Comparison of ENCODE assay signal across 8 cellular contexts in the genomic region with DNA sequence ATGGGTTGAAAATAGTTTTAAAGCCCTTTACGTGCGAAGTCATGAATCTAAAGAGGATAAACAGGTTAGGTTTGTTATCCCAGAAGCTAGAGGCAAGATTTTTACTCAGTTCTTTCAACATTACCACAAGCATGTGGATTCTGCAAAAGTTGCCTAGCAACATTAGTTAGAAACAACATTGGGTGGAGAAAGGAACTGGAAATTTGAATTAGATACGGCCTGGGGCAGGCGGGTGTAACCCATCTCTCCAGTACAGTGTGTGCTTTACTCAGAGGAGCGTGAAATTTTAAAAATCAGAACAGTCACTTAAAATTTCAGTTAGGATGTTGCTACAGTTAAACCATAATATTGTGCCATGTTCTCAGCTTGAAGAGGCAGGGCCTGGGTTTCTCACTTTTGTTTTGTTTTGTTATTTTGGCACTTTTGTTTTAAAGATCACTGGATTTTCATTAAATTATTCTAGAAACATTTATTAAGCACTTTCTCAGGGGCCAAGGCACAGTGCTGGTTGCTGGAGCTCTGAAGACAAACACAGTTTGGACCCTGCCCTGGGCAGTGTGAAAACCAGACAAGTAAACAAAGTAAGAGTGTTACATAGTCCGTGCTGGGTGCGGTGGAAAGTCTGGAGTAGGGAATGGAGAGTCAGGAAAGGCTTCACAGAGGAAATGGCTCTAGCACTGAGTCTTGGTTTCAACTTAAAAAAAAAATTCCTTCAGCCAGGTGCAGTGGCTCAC. TPM values are rescaled to one million over a fixed set of nuclear protein-coding genes. Genes with fewer than 3 reads are reported as not detected.
DNase-seq lines count a peak whose midpoint lies in the region; ATAC-seq, FAIRE-seq and TF ChIP-seq lines count a peak whose summit lies in the region.
"Had no signal": no experiment of that assay in that cellular context is flagged by ENCODE, and none has a peak within 500 bp of the region (broad histone marks: within the 10 kb centered on the region; RNA-seq: fewer than 3 reads in every experiment).

No MANE protein-coding gene starts in this region.

- H4K20me1 ChIP-seq in GM12878 (ENCODE audit: control insufficient read depth, insufficient read depth), result no peaks in the 10 kb centered on the region

- H3K79me2 ChIP-seq in GM12878 (ENCODE audit: control insufficient read depth, insufficient read depth, low read length), result peaks cover 7% of the 10 kb centered on the region

- BruUV-seq in GM12878 (replicated peaks; lab: Mats Ljungman, UMichigan), result no TSS peak

- no peak for TF ChIP-seq POLR2A in GM12878 (IDR thresholded peaks at IDR 0.05; ENCODE audit: low read depth, low read length)

- POLR2A ChIA-PET in GM12878 (lab: Charles Lee), result no interaction called here

- in situ Hi-C loops in GM12878 (cut with MboI), result no loop called here

- H3K9me3 ChIP-seq in GM12878 (replicated peaks; ENCODE audit: control insufficient read depth, insufficient read depth, low read length), result no peaks in the 10 kb centered on the region

- peaks cover 30 to 40% of the 10 kb centered on the region in 2 donors for H3K4me1 Mint-ChIP-seq in stimulated activated naive B cell treated with anti-CD40 and anti-IgM and Interleukin-4, amounts not matched to agents 10 μg/mL and 1 μg/mL and 100 μg/mL, for 72 hours

- 52% methylated on average over 7 of the region's 7 CpGs for WGBS in GM12878 (ENCODE audit: insufficient coverage, insufficient replicate concordance, low lambda C conversion rate, missing lambda C conversion rate)

- H3K9me3 Mint-ChIP-seq in stimulated activated naive B cell treated with anti-CD40 and anti-IgM and Interleukin-4, amounts not matched to agents 10 μg/mL and 1 μg/mL and 100 μg/mL, for 72 hours, result no peaks in the 10 kb centered on the region

- FAIRE-seq in GM12878 (lab: Jason Lieb, UNC), result no peak

- TF ChIP-seq RAD21 in GM12878 (IDR thresholded peaks at IDR 0.05; ENCODE audit: insufficient read depth, low read depth, low read length), result no peak

- H3K4me2 ChIP-seq in GM12878 (ENCODE audit: control insufficient read depth, insufficient read depth), result 0 out of 2 replicates have a peak overlapping the region, but pooled peaks have one; percentile 15

- RAD21 ChIA-PET in GM12878 (lab: Charles Lee; ENCODE audit: unreplicated experiment), result interaction anchor here (1.3 kb wide), 1 partner anchor 8 kb away, joined by 7 read pairs; no protein-coding TSS in a partner anchor

- no peak for TF ChIP-seq CTCF in GM10266 (IDR thresholded peaks at IDR 0.05; ENCODE audit: control insufficient read depth, insufficient read depth, low read depth, missing control alignments)
- no peak for TF ChIP-seq CTCF in GM12878 (IDR thresholded peaks at IDR 0.05 in 2 of 3, conservative IDR thresholded peaks at IDR 0.05 in 1 of 3; ENCODE audit: control insufficient read depth in 2 of 3, extremely low read depth in 1 of 3, insufficient read depth in 1 of 3, low read depth in 3 of 3, low read length in 3 of 3)

- H3K36me3 Mint-ChIP-seq in stimulated activated naive B cell treated with anti-CD40 and anti-IgM and Interleukin-4, amounts not matched to agents 10 μg/mL and 1 μg/mL and 100 μg/mL, for 72 hours, result no peaks in the 10 kb centered on the region
- H3K36me3 Mint-ChIP-seq: activated naive CD8-positive, alpha-beta T cell had no signal

- H3K4me1 ChIP-seq in GM12878 (ENCODE audit: control insufficient read depth, insufficient read depth, low read length), result peaks cover 21% of the 10 kb centered on the region

- H3K27ac Mint-ChIP-seq in stimulated activated naive B cell treated with anti-CD40 and anti-IgM and Interleukin-4, amounts not matched to agents 10 μg/mL and 1 μg/mL and 100 μg/mL, for 72 hours, result peak overlapping the region; percentile 62

- H3K27ac ChIP-seq in GM12878 (ENCODE audit: control insufficient read depth, insufficient read depth), result no peak overlapping the region

- no peaks in the 10 kb centered on the region for H3K36me3 ChIP-seq in GM12878 (ENCODE audit: control insufficient read depth in 2 of 2, insufficient read depth in 2 of 2, low read length in 1 of 2)

- no peak for TF ChIP-seq EP300 in GM12878 (IDR thresholded peaks at IDR 0.05; ENCODE audit: borderline replicate concordance in 1 of 2, control insufficient read depth in 1 of 2, low read depth in 2 of 2, low read length in 2 of 2)

- H3K27me3 Mint-ChIP-seq in stimulated activated naive B cell treated with anti-CD40 and anti-IgM and Interleukin-4, amounts not matched to agents 10 μg/mL and 1 μg/mL and 100 μg/mL, for 72 hours, result no peaks in the 10 kb centered on the region

- CTCF ChIA-PET in GM12878 (lab: Yijun Ruan, JAX), result interaction anchor here (0.9 to 2.3 kb wide), 4 partner anchors 9 to 179 kb away, joined by 3 to 6 read pairs (median 4); no protein-coding TSS in a partner anchor

- no peak overlapping the region; the same call in 1 of the 2 replicates for H2AFZ ChIP-seq in GM12878 (ENCODE audit: control insufficient read depth, low read depth, low read length)

- no peak overlapping the region for H3K4me3 ChIP-seq in GM12878

- H3K4me3 Mint-ChIP-seq in stimulated activated naive B cell treated with anti-CD40 and anti-IgM and Interleukin-4, amounts not matched to agents 10 μg/mL and 1 μg/mL and 100 μg/mL, for 72 hours, result no peak overlapping the region
- H3K4me3 Mint-ChIP-seq: activated naive CD8-positive, alpha-beta T cell had no signal

- ATAC-seq in GM12878 (no peak), GM19035 (IDR thresholded peaks at IDR 0.05; ENCODE audit: unreplicated experiment) (no peak)
- ATAC-seq in stimulated activated naive B cell treated with anti-CD40 and anti-IgM and Interleukin-4, amounts not matched to agents 10 μg/mL and 1 μg/mL and 100 μg/mL, for 72 hours (replicated peaks), result peak in 1 of 2 donors; percentile 13

- intact Hi-C loops in GM12878 (cut with micrococcal nuclease; ENCODE audit: unreplicated experiment), result loop anchor here (5.0 kb wide), 1 partner anchor 52 kb away; no protein-coding TSS in a partner anchor

- H3K9ac ChIP-seq in GM12878 (ENCODE audit: control insufficient read depth, insufficient read depth, low read length), result no peak overlapping the region

- H3K27me3 ChIP-seq in GM12878 (replicated peaks in 1 of 2; ENCODE audit: control insufficient read depth in 2 of 2, insufficient read depth in 2 of 2, low read length in 1 of 2), result no peaks in the 10 kb centered on the region

- SMC1A ChIA-PET in GM12878 (lab: Charles Lee; ENCODE audit: uncharacterized antibody, unreplicated experiment), result interaction anchor here (0.6 to 6.1 kb wide), 3 partner anchors 8 to 296 kb away, joined by 3 to 35 read pairs (median 6); no protein-coding TSS in a partner anchor

- DNase-seq in GM10266 (ENCODE audit: extremely low spot score), result peak; percentile 17
- peak; percentile 62 for DNase-seq in NCI-H2029 treated with DMSO at 0.1 percent for 48 hours (lab: John Stamatoyannopoulos, UW)
- DNase-seq in GM12878 (ENCODE audit: low read depth, low spot score), result no peak
- DNase-seq in iris pigment epithelial cell (ENCODE audit: low read depth), result peak; percentile 92
- no peak for DNase-seq in stimulated activated naive B cell treated with anti-CD40 and anti-IgM and Interleukin-4, amounts not matched to agents 10 μg/mL and 1 μg/mL and 100 μg/mL, for 72 hours
- DNase-seq in mesenteric fat pad (ENCODE audit: low spot score), result no peak

TF ChIP-seq in GM12878, 131 proteins besides CTCF, POLR2A, EP300 and RAD21:
- TF ChIP-seq RUNX3 (IDR thresholded peaks at IDR 0.05; ENCODE audit: low read length), result 0 out of 2 replicates have a peak, but pooled peaks have one; percentile 11
- no peak for TF ChIP-seq HCFC1 (IDR thresholded peaks at IDR 0.05; ENCODE audit: low read length)

RNA-seq across cellular contexts. Expression of a gene that starts 4.4 kb away (rescaled TPM):
- total RNA-seq in GM12878 (2013; cell fraction: nucleolus; rRNA removed), result 98.0 and 98.8 TPM in 2 replicates
- 53.9 and 58.4 TPM in 2 replicates for total RNA-seq in GM12878 (2014; rRNA removed)
- 51.1 and 51.4 TPM in 2 replicates for total RNA-seq in GM12878 (2014; rRNA removed; fragmentation: Illumina TruSeq; extraction: Trizol)
- total RNA-seq in GM12878 (2021), result 51.7 and 58.0 TPM in 2 replicates
- polyA plus RNA-seq in GM12878 (2011; ENCODE audit: low read depth), result 10.7 TPM
- polyA plus RNA-seq in GM12878 (2011; rRNA removed), result 54.1 and 71.9 TPM in 2 replicates
- polyA plus RNA-seq in GM12878 (2011; cell fraction: cytosol; rRNA removed), result 17.6 and 21.0 TPM in 2 replicates
- 46.7 and 55.2 TPM in 2 replicates for polyA plus RNA-seq in GM12878 (2011; cell fraction: nucleus; rRNA removed)
- 16.9 and 21.6 TPM in 2 replicates for polyA plus RNA-seq in GM12878 (2012)
- polyA plus RNA-seq in GM12878 (2014; fragmentation: Illumina TruSeq; extraction: Trizol), result 69.5 and 84.0 TPM in 2 replicates
- 10 to 100 TPM; 20.6 to 22.2 TPM for polyA plus RNA-seq in GM12878 (2014; fragmentation: Nextera tagmentation; extraction: Ambion mirVana)
- polyA plus RNA-seq in GM12878 (2014; rRNA removed), result 39.6 and 41.0 TPM in 2 replicates
- polyA plus RNA-seq in GM12878 (2016; fragmentation: Nextera tagmentation; extraction: Ambion mirVana), result 10 to 100 TPM; 13.8 to 28.0 TPM
- polyA minus RNA-seq in GM12878 (2011; rRNA and poly(A)+ RNA removed), result 26.8 and 46.9 TPM in 2 replicates
- polyA minus RNA-seq in GM12878 (2011; cell fraction: cytosol; rRNA and poly(A)+ RNA removed), result 13.4 and 19.4 TPM in 2 replicates
- polyA minus RNA-seq in GM12878 (2011; cell fraction: nucleus; rRNA and poly(A)+ RNA removed), result 35.7 and 71.9 TPM in 2 replicates
- total RNA-seq in mesenteric fat pad, result 17.5 TPM

Comparison
In these comparisons a context has a peak if more than half of its experiments do, and no peak if none do; other contexts are left out.
1. DNase-seq: peak in GM10266 (single experiment), NCI-H2029 treated with DMSO at 0.1 percent for 48 hours (single experiment) and iris pigment epithelial cell (single experiment); none in GM12878 (single experiment), stimulated activated naive B cell treated with anti-CD40 and anti-IgM and Interleukin-4, amounts not matched to agents 10 μg/mL and 1 μg/mL and 100 μg/mL, for 72 hours (single experiment) and mesenteric fat pad (single experiment).